ENCODE assay signal across 1 cellular context in the genomic region with DNA sequence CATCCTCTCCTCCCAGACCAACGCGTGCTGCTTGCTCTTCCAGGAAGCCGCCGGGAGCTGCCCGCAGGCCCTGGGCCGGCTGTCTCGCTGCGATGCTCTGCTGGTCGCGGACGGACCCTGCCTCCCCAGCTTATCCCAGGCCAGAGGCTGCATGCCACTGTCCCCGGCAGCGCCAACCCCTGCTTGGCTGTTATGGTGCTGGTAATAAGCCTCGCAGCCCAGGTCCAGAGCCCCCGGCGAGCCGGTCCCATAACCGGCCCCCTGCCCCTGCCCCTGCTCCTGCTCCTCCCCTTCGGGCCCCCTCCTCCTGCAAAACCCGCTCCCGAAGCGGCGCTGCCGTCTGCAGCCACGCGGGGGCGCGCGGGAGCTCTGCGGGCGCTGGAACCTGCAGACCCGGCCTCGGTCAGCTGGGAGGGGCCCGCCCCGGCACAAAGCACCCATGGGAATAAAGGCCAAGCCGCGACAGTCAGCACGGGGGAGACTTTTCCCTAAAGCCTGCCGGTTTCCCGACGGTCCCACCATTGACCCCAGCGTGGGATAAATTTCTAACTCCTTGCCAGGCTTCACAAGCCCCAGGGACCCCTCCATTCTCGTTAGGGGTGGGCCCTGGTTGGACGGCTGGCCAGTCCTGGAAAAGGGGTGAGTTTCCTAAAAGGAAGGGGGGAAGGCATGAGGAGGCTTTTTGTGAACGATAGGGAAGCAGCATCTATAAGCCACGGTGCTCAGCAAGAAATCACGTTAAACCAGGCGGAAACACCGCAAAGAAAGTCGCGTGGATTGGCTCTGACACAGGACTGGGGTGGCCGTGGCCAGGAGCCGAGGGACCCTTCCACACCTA.
TF ChIP-seq lines count a peak whose summit lies in the region.

No MANE protein-coding gene starts in this region.

TF ChIP-seq in HepG2, 621 proteins besides CTCF, POLR2A, EP300 and RAD21 (continued from another document and continues in another):
- TF ChIP-seq ZNF773 (CRISPR knock-in tag; IDR thresholded peaks at IDR 0.05; ENCODE audit: borderline replicate concordance) = peak; percentile 85; the same call in 1 of the 2 replicates
- TF ChIP-seq NR2C2 (CRISPR knock-in tag; IDR thresholded peaks at IDR 0.05; ENCODE audit: borderline replicate concordance) = peak; percentile 23; the same call in 1 of the 2 replicates
- TF ChIP-seq NONO (IDR thresholded peaks at IDR 0.05) = no peak
- peak; percentile 94 for TF ChIP-seq NONO (CRISPR knock-in tag; conservative IDR thresholded peaks at IDR 0.05)
- peak; percentile 78; the same call in 1 of the 2 replicates for TF ChIP-seq REPIN1 (CRISPR knock-in tag; IDR thresholded peaks at IDR 0.05; ENCODE audit: borderline replicate concordance, low read depth)
- no peak for TF ChIP-seq ZNF577 (CRISPR knock-in tag; IDR thresholded peaks at IDR 0.05; ENCODE audit: borderline replicate concordance, low read depth)
- no peak for TF ChIP-seq ZBTB3 (CRISPR knock-in tag; IDR thresholded peaks at IDR 0.05; ENCODE audit: borderline replicate concordance, low read depth)
- TF ChIP-seq, protein P1, sequence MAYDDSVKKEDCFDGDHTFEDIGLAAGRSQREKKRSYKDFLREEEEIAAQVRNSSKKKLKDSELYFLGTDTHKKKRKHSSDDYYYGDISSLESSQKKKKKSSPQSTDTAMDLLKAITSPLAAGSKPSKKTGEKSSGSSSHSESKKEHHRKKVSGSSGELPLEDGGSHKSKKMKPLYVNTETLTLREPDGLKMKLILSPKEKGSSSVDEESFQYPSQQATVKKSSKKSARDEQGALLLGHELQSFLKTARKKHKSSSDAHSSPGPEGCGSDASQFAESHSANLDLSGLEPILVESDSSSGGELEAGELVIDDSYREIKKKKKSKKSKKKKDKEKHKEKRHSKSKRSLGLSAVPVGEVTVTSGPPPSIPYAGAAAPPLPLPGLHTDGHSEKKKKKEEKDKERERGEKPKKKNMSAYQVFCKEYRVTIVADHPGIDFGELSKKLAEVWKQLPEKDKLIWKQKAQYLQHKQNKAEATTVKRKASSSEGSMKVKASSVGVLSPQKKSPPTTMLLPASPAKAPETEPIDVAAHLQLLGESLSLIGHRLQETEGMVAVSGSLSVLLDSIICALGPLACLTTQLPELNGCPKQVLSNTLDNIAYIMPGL (CRISPR knock-in tag; IDR thresholded peaks at IDR 0.05; ENCODE audit: borderline replicate concordance in 1 of 2, low read depth in 1 of 2) = peak; percentile 93 to 95
- TF ChIP-seq ZNF570 (CRISPR knock-in tag; IDR thresholded peaks at IDR 0.05; ENCODE audit: borderline replicate concordance) = no peak
- TF ChIP-seq CBX1 (IDR thresholded peaks at IDR 0.05; ENCODE audit: low read depth) = no peak
- TF ChIP-seq ZNF629 (CRISPR knock-in tag; conservative IDR thresholded peaks at IDR 0.05) = peak; percentile 51; the same call in 1 of the 2 replicates
- TF ChIP-seq, protein P2, sequence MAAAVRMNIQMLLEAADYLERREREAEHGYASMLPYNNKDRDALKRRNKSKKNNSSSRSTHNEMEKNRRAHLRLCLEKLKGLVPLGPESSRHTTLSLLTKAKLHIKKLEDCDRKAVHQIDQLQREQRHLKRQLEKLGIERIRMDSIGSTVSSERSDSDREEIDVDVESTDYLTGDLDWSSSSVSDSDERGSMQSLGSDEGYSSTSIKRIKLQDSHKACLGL (CRISPR knock-in tag; IDR thresholded peaks at IDR 0.05) = peak; percentile 78; the same call in 1 of the 2 replicates
- TF ChIP-seq POLR2AphosphoS2 (IDR thresholded peaks at IDR 0.05; ENCODE audit: low read depth, low read length) = no peak
- TF ChIP-seq ZIK1 (CRISPR knock-in tag; IDR thresholded peaks at IDR 0.05; ENCODE audit: borderline replicate concordance, low read depth) = 0 out of 2 replicates have a peak, but pooled peaks have one; percentile 16
- TF ChIP-seq ZNF605 (CRISPR knock-in tag; IDR thresholded peaks at IDR 0.05) = peak; percentile 92
- no peak for TF ChIP-seq ZFP62 (CRISPR knock-in tag; IDR thresholded peaks at IDR 0.05)
- peak; percentile 89; the same call in 1 of the 2 replicates for TF ChIP-seq BORCS8-MEF2B (CRISPR knock-in tag; IDR thresholded peaks at IDR 0.05)
- TF ChIP-seq, protein P3, sequence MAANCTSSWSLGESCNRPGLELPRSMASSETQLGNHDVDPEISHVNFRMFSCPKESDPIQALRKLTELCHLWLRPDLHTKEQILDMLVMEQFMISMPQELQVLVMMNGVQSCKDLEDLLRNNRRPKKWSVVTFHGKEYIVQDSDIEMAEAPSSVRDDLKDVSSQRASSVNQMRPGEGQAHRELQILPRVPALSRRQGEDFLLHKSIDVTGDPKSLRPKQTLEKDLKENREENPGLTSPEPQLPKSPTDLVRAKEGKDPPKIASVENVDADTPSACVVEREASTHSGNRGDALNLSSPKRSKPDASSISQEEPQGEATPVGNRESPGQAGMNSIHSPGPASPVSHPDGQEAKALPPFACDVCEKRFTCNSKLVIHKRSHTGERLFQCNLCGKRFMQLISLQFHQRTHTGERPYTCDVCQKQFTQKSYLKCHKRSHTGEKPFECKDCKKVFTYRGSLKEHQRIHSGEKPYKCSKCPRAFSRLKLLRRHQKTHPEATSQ (CRISPR knock-in tag; IDR thresholded peaks at IDR 0.05; ENCODE audit: borderline replicate concordance) = no peak
- peak; percentile 90 for TF ChIP-seq ZNF607 (CRISPR knock-in tag; IDR thresholded peaks at IDR 0.05; ENCODE audit: borderline replicate concordance)
- TF ChIP-seq, protein P4, sequence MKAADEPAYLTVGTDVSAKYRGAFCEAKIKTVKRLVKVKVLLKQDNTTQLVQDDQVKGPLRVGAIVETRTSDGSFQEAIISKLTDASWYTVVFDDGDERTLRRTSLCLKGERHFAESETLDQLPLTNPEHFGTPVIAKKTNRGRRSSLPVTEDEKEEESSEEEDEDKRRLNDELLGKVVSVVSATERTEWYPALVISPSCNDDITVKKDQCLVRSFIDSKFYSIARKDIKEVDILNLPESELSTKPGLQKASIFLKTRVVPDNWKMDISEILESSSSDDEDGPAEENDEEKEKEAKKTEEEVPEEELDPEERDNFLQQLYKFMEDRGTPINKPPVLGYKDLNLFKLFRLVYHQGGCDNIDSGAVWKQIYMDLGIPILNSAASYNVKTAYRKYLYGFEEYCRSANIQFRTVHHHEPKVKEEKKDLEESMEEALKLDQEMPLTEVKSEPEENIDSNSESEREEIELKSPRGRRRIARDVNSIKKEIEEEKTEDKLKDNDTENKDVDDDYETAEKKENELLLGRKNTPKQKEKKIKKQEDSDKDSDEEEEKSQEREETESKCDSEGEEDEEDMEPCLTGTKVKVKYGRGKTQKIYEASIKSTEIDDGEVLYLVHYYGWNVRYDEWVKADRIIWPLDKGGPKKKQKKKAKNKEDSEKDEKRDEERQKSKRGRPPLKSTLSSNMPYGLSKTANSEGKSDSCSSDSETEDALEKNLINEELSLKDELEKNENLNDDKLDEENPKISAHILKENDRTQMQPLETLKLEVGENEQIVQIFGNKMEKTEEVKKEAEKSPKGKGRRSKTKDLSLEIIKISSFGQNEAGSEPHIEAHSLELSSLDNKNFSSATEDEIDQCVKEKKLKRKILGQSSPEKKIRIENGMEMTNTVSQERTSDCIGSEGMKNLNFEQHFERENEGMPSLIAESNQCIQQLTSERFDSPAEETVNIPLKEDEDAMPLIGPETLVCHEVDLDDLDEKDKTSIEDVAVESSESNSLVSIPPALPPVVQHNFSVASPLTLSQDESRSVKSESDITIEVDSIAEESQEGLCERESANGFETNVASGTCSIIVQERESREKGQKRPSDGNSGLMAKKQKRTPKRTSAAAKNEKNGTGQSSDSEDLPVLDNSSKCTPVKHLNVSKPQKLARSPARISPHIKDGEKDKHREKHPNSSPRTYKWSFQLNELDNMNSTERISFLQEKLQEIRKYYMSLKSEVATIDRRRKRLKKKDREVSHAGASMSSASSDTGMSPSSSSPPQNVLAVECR (CRISPR knock-in tag; IDR thresholded peaks at IDR 0.05; ENCODE audit: borderline replicate concordance) = peak; percentile 41; the same call in 1 of the 2 replicates
- TF ChIP-seq ARHGAP35 (CRISPR knock-in tag; IDR thresholded peaks at IDR 0.05; ENCODE audit: borderline replicate concordance) = no peak
- peak; percentile 83; the same call in 1 of the 2 replicates for TF ChIP-seq HOXD1 (CRISPR knock-in tag; IDR thresholded peaks at IDR 0.05)
- peak; percentile 26; the same call in 1 of the 2 replicates for TF ChIP-seq ELF1 (CRISPR knock-in tag; IDR thresholded peaks at IDR 0.05)
- no peak for TF ChIP-seq ZBTB1 (CRISPR knock-in tag; IDR thresholded peaks at IDR 0.05; ENCODE audit: borderline replicate concordance)
- TF ChIP-seq MEIS2 (CRISPR knock-in tag; IDR thresholded peaks at IDR 0.05) = no peak; the same call in none of the 2 replicates
- TF ChIP-seq, protein P5, sequence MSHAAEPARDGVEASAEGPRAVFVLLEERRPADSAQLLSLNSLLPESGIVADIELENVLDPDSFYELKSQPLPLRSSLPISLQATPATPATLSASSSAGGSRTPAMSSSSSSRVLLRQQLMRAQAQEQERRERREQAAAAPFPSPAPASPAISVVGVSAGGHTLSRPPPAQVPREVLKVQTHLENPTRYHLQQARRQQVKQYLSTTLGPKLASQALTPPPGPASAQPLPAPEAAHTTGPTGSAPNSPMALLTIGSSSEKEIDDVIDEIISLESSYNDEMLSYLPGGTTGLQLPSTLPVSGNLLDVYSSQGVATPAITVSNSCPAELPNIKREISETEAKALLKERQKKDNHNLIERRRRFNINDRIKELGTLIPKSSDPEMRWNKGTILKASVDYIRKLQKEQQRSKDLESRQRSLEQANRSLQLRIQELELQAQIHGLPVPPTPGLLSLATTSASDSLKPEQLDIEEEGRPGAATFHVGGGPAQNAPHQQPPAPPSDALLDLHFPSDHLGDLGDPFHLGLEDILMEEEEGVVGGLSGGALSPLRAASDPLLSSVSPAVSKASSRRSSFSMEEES (CRISPR knock-in tag; IDR thresholded peaks at IDR 0.05) = peak; percentile 35; the same call in 1 of the 2 replicates
- TF ChIP-seq, protein P6, sequence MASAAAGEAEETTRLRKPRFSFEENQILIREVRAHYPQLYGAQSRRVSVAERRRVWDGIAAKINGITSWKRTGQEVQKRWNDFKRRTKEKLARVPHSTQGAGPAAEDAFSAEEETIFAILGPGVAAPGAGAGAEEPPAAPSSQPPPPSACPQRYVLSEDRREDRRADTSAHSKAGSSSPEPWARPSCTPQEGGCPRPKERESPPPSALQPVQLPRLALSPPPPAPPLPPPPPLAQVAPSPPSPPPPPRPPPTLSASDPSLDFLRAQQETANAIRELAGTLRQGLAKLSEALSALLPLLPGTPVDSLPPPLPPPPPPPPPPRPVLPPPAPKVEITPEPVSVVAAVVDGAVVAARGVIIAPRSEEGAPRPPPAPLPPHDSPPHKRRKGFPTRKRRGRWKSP (CRISPR knock-in tag; IDR thresholded peaks at IDR 0.05) = peak; percentile 73; the same call in 1 of the 2 replicates
- TF ChIP-seq, protein P7, sequence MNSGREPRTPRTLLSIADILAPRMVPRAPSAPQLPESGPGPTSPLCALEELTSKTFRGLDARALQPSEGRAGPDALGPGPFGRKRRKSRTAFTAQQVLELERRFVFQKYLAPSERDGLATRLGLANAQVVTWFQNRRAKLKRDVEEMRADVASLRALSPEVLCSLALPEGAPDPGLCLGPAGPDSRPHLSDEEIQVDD (CRISPR knock-in tag; IDR thresholded peaks at IDR 0.05; ENCODE audit: borderline replicate concordance) = no peak
- TF ChIP-seq RORA (CRISPR knock-in tag; IDR thresholded peaks at IDR 0.05) = no peak
- no peak for TF ChIP-seq ATM (IDR thresholded peaks at IDR 0.05; ENCODE audit: borderline replicate concordance)
- no peak for TF ChIP-seq SNRNP70 (IDR thresholded peaks at IDR 0.05; ENCODE audit: low read depth, low read length)
- TF ChIP-seq SP1 (IDR thresholded peaks at IDR 0.05) = no peak
- no peak; the same call in 1 of the 2 replicates for TF ChIP-seq SP1 (CRISPR knock-in tag; IDR thresholded peaks at IDR 0.05)
- TF ChIP-seq MEIS1 (CRISPR knock-in tag; IDR thresholded peaks at IDR 0.05; ENCODE audit: borderline replicate concordance) = peak; percentile 62; the same call in 1 of the 2 replicates
- TF ChIP-seq, protein P8, sequence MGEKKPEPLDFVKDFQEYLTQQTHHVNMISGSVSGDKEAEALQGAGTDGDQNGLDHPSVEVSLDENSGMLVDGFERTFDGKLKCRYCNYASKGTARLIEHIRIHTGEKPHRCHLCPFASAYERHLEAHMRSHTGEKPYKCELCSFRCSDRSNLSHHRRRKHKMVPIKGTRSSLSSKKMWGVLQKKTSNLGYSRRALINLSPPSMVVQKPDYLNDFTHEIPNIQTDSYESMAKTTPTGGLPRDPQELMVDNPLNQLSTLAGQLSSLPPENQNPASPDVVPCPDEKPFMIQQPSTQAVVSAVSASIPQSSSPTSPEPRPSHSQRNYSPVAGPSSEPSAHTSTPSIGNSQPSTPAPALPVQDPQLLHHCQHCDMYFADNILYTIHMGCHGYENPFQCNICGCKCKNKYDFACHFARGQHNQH (CRISPR knock-in tag; IDR thresholded peaks at IDR 0.05) = peak; percentile 73; the same call in 1 of the 2 replicates
- TF ChIP-seq, protein P9, sequence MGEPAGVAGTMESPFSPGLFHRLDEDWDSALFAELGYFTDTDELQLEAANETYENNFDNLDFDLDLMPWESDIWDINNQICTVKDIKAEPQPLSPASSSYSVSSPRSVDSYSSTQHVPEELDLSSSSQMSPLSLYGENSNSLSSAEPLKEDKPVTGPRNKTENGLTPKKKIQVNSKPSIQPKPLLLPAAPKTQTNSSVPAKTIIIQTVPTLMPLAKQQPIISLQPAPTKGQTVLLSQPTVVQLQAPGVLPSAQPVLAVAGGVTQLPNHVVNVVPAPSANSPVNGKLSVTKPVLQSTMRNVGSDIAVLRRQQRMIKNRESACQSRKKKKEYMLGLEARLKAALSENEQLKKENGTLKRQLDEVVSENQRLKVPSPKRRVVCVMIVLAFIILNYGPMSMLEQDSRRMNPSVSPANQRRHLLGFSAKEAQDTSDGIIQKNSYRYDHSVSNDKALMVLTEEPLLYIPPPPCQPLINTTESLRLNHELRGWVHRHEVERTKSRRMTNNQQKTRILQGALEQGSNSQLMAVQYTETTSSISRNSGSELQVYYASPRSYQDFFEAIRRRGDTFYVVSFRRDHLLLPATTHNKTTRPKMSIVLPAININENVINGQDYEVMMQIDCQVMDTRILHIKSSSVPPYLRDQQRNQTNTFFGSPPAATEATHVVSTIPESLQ (CRISPR knock-in tag; conservative IDR thresholded peaks at IDR 0.05) = no peak; the same call in 1 of the 2 replicates
- peak; percentile 58 for TF ChIP-seq BRD4 (CRISPR knock-in tag; IDR thresholded peaks at IDR 0.05)
- TF ChIP-seq NFKB2 (CRISPR knock-in tag; IDR thresholded peaks at IDR 0.05; ENCODE audit: borderline replicate concordance) = peak; percentile 94
